ENCODE assay signal across 1 cellular context in genomic region chr3:171198781-171199472, GRCh38.
TF ChIP-seq lines count a peak whose summit lies in the region.

No MANE protein-coding gene starts in this region.

TF ChIP-seq in K562, 482 proteins besides CTCF, POLR2A, EP300 and RAD21 (continued from another document):
- TF ChIP-seq ZBTB33 (CRISPR knock-in tag; IDR thresholded peaks at IDR 0.05) (peak; percentile 46; the same call in 1 of the 2 replicates), MNT (conservative IDR thresholded peaks at IDR 0.05) (0 out of 4 replicates have a peak, but pooled peaks of 1 of the 2 experiments have one; percentile 17), POLR3A (IDR thresholded peaks at IDR 0.05; ENCODE audit: borderline replicate concordance, extremely low read depth, insufficient read depth, insufficient read length) (no peak)
TF ChIP-seq in K562: peak in this region for 4.
